Comparison of ENCODE assay signal across 8 cellular contexts in genomic region chr10:23314835-23315239, GRCh38. TPM values are rescaled to one million over a fixed set of nuclear protein-coding genes. Genes with fewer than 3 reads are reported as not detected.
DNase-seq lines count a peak whose midpoint lies in the region; ATAC-seq lines count a peak whose summit lies in the region.

No MANE protein-coding gene starts in this region.

- DNase-seq in D341Med (ENCODE audit: low spot score): peak; percentile 29
- peak; percentile 57 for DNase-seq in NCI-H2029 treated with DMSO at 0.1 percent for 48 hours (lab: John Stamatoyannopoulos, UW)
- peak; percentile 36 for DNase-seq in activated CD4-positive, CD25-positive, alpha-beta regulatory T cell treated with anti-CD3 and anti-CD28 coated beads, Interleukin-2, amount 50 U/mL, for 16 hours (ENCODE audit: low read depth, low spot score)
- DNase-seq in naive thymus-derived CD8-positive, alpha-beta T cell: peak in 9 of 10 donors; percentile 11 to 80 (median 55)
- no peak for DNase-seq in 8988T
- no peak for DNase-seq in NCI-H1048 (lab: John Stamatoyannopoulos, UW)

- peaks cover 0 to 3% (median 1%) of the 10 kb centered on the region in 5 donors for H3K27me3 Mint-ChIP-seq in naive thymus-derived CD8-positive, alpha-beta T cell

- peaks cover 0 to 3% (median 0%) of the 10 kb centered on the region in 9 donors for H3K9me3 Mint-ChIP-seq in naive thymus-derived CD8-positive, alpha-beta T cell

- peaks cover 0 to 3% (median 0%) of the 10 kb centered on the region in 4 donors for H3K4me1 Mint-ChIP-seq in naive thymus-derived CD8-positive, alpha-beta T cell

- H3K36me3 Mint-ChIP-seq in naive thymus-derived CD8-positive, alpha-beta T cell: peaks cover 0 to 4% (median 0%) of the 10 kb centered on the region in 3 donors

- ATAC-seq in GM21515 (IDR thresholded peaks at IDR 0.05; ENCODE audit: unreplicated experiment): peak; percentile 58
- ATAC-seq in esophagus mucosa: peak; percentile 90
- peak in 1 of 2 donors; percentile 49 for ATAC-seq in naive thymus-derived CD8-positive, alpha-beta T cell

- H3K4me3 Mint-ChIP-seq in naive thymus-derived CD8-positive, alpha-beta T cell: no peak overlapping the region

- H3K27ac Mint-ChIP-seq in naive thymus-derived CD8-positive, alpha-beta T cell: peak overlapping the region in 1 of 10 donors; percentile 14

- POLR2A ChIA-PET in naive thymus-derived CD8-positive, alpha-beta T cell (lab: Charles Lee): interaction anchor here (0.7 kb wide), 1 partner anchor 48 kb away, joined by 4 read pairs; no protein-coding TSS in a partner anchor

RNA-seq across cellular contexts. Expression of gene C10orf67, which starts 29.8 kb away (rescaled TPM):
- 0.08 TPM for total RNA-seq in esophagus mucosa
- under 1 TPM in 1 of 2 experiments, not detected in 1; 0.16 TPM for total RNA-seq in naive thymus-derived CD8-positive, alpha-beta T cell
- polyA plus RNA-seq in naive thymus-derived CD8-positive, alpha-beta T cell: not detected

Comparison
In these comparisons a context has a peak if more than half of its experiments do, and no peak if none do; other contexts are left out.
1. DNase-seq: peak in D341Med (single experiment), NCI-H2029 treated with DMSO at 0.1 percent for 48 hours (single experiment), activated CD4-positive, CD25-positive, alpha-beta regulatory T cell treated with anti-CD3 and anti-CD28 coated beads, Interleukin-2, amount 50 U/mL, for 16 hours (single experiment) and naive thymus-derived CD8-positive, alpha-beta T cell (9 of 10); none in 8988T (single experiment) and NCI-H1048 (single experiment).